10 cellular contexts compared by ENCODE assay signal in the genomic region with DNA sequence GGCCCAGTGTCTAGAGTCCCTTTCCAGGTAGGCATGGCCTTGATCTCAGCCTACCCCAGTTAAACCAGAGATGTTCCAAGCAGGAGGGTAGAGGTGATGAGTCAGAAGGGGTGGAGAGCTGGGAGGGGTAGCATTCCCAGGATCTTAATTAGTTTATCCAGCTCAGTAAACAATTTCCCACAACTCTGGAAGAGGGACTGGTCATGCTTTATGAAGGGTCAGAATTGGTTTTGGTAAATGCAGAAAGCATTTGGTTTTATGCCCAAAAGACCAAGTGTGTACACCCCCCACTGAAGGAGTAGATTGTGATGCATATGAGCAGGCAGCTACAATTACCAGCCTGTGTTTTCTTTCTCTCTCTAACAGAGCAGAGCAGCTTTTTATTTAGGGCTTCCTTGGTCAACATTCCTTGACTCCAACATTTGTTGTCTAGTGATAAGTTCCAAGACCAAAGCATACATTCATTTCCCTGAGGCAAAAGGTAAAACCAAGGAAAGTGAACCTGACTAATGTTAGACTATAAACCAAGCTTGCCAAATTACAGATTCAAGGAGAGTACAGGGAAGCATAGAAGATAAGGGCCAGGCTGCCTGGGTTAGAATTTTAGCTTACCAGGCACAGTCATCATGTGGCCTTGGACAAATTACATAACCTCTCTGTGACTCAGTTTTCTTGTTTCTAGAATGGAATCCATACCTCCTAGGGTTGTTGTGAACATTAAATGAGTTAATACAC. TPM values are rescaled to one million over a fixed set of nuclear protein-coding genes. Genes with fewer than 3 reads are reported as not detected.
DNase-seq lines count a peak whose midpoint lies in the region; ATAC-seq, FAIRE-seq and TF ChIP-seq lines count a peak whose summit lies in the region.
"Had no signal": no experiment of that assay in that cellular context is flagged by ENCODE, and none has a peak within 500 bp of the region (broad histone marks: within the 10 kb centered on the region; RNA-seq: fewer than 3 reads in every experiment).

No MANE protein-coding gene starts in this region.

- peaks cover 38% of the 10 kb centered on the region for H3K4me1 ChIP-seq in HepG2 (ENCODE audit: insufficient read depth, low read length)
- H3K4me1 ChIP-seq in right lobe of liver, result peaks cover 4 to 36% (median 14%) of the 10 kb centered on the region in 4 donors
- H3K4me1 ChIP-seq in kidney (ENCODE audit: control insufficient read depth in 1 of 2, insufficient read depth in 1 of 2, low read depth in 1 of 2, low read length in 2 of 2), result peaks cover 13 to 17% of the 10 kb centered on the region in 2 donors
- no peaks in the 10 kb centered on the region for H3K4me1 ChIP-seq in urinary bladder (ENCODE audit: insufficient read depth)

- ATAC-seq in HepG2 (peak; percentile 39), right lobe of liver (no peak)
- ATAC-seq in stimulated activated memory B cell treated with anti-CD40 and anti-IgM and Interleukin-4, amounts not matched to agents 10 μg/mL and 1 μg/mL and 100 μg/mL, for 72 hours, result no peak
- ATAC-seq: CD8-positive, alpha-beta T cell had no signal

- intact Hi-C loops in HepG2 (cut with micrococcal nuclease; ENCODE audit: unreplicated experiment), result no loop called here
- intact Hi-C loops in right lobe of liver (cut with DNase I), result no loop called here
- intact Hi-C loops in kidney (cut with DNase I), result no loop called here

- peaks cover 4% of the 10 kb centered on the region for H3K27me3 Mint-ChIP-seq in brain
- H3K27me3 Mint-ChIP-seq in stimulated activated memory B cell treated with anti-CD40 and anti-IgM and Interleukin-4, amounts not matched to agents 10 μg/mL and 1 μg/mL and 100 μg/mL, for 72 hours, result no peaks in the 10 kb centered on the region

- peaks cover under 1% of the 10 kb centered on the region for H4K20me1 ChIP-seq in HepG2 (ENCODE audit: insufficient read depth, low read length)

- H3K36me3 Mint-ChIP-seq in brain, result peaks cover 36% of the 10 kb centered on the region
- H3K36me3 Mint-ChIP-seq in stimulated activated memory B cell treated with anti-CD40 and anti-IgM and Interleukin-4, amounts not matched to agents 10 μg/mL and 1 μg/mL and 100 μg/mL, for 72 hours, result peaks cover 72% of the 10 kb centered on the region

- peaks cover 47% of the 10 kb centered on the region for H3K4me1 Mint-ChIP-seq in brain
- H3K4me1 Mint-ChIP-seq in stimulated activated memory B cell treated with anti-CD40 and anti-IgM and Interleukin-4, amounts not matched to agents 10 μg/mL and 1 μg/mL and 100 μg/mL, for 72 hours, result peaks cover 8% of the 10 kb centered on the region

- TF ChIP-seq CTCF in HepG2 (CRISPR knock-in tag; IDR thresholded peaks at IDR 0.05) (no peak), right lobe of liver (IDR thresholded peaks at IDR 0.05) (no peak), brain (conservative IDR thresholded peaks at IDR 0.05) (no peak), kidney (IDR thresholded peaks at IDR 0.05; ENCODE audit: borderline replicate concordance, extremely low read depth, insufficient read depth) (no peak)

- no peak overlapping the region for H3K4me2 ChIP-seq in HepG2 (ENCODE audit: low read depth, low read length)

- no peak overlapping the region for H3K27ac ChIP-seq in HepG2 (ENCODE audit: extremely low read length, insufficient read depth, low read length)
- peak overlapping the region in 1 of 3 donors; percentile 39 for H3K27ac ChIP-seq in right lobe of liver
- H3K27ac ChIP-seq in kidney (ENCODE audit: low read depth in 2 of 2, low read length in 2 of 2), result peak overlapping the region; percentile 43 to 64
- H3K27ac ChIP-seq in urinary bladder (ENCODE audit: low read depth), result peak overlapping the region; percentile 28

- peaks cover 15% of the 10 kb centered on the region for H3K79me2 ChIP-seq in HepG2 (ENCODE audit: insufficient read depth, low read length)

- H3K9ac ChIP-seq in HepG2 (ENCODE audit: insufficient read depth, low read depth, low read length), result no peak overlapping the region
- no peak overlapping the region for H3K9ac ChIP-seq in kidney (ENCODE audit: low read length in 2 of 2)

- POLR2A ChIA-PET in HepG2 (lab: Yijun Ruan, JAX), result interaction anchor here (1.9 kb wide), 1 partner anchor 18 kb away, joined by 6 read pairs; the partner anchor contains the start of genes EXOSC7 and ZDHHC3

- no peaks in the 10 kb centered on the region for H3K27me3 ChIP-seq in HepG2 (ENCODE audit: control insufficient read depth in 1 of 2, insufficient read depth in 2 of 2, low read length in 2 of 2)
- no peaks in the 10 kb centered on the region for H3K27me3 ChIP-seq in right lobe of liver

- no peaks in the 10 kb centered on the region for H3K9me3 Mint-ChIP-seq in brain
- no peaks in the 10 kb centered on the region for H3K9me3 Mint-ChIP-seq in stimulated activated memory B cell treated with anti-CD40 and anti-IgM and Interleukin-4, amounts not matched to agents 10 μg/mL and 1 μg/mL and 100 μg/mL, for 72 hours
- H3K9me3 Mint-ChIP-seq: activated T-helper 1 cell treated with anti-CD3 and anti-CD28 coated beads, Interleukin-12 subunit alpha, Interleukin-12 subunit beta, Interleukin-2, Interleukin-4 antibody, amounts not matched to agents 30 ng/mL and 10 ng/mL and 1 ng/mL, durations not matched to agents 14 hours and 24 hours and 36 hours; CD8-positive, alpha-beta T cell had no signal

- H3K36me3 ChIP-seq in HepG2 (replicated peaks in 1 of 2; ENCODE audit: control insufficient read depth in 1 of 2, insufficient read depth in 2 of 2, low read length in 2 of 2), result peaks cover 28 to 86% of the 10 kb centered on the region in 2 experiments
- H3K36me3 ChIP-seq in right lobe of liver, result peaks cover 0 to 26% (median 7%) of the 10 kb centered on the region in 4 donors
- H3K36me3 ChIP-seq in kidney (ENCODE audit: control insufficient read depth in 1 of 2, insufficient read depth in 2 of 2, low read length in 2 of 2), result peaks cover 21 to 29% of the 10 kb centered on the region in 2 donors
- H3K36me3 ChIP-seq in urinary bladder (ENCODE audit: insufficient read depth), result peaks cover 2% of the 10 kb centered on the region

- no peak for TF ChIP-seq POLR2A in HepG2 (IDR thresholded peaks at IDR 0.05; ENCODE audit: insufficient read depth in 1 of 2, low read depth in 2 of 2, low read length in 2 of 2)
- TF ChIP-seq POLR2A in right lobe of liver (IDR thresholded peaks at IDR 0.05), result no peak

- TF ChIP-seq EP300 in HepG2 (IDR thresholded peaks at IDR 0.05; ENCODE audit: low read depth in 2 of 2, low read length in 2 of 2) (no peak), HepG2 (CRISPR knock-in tag; IDR thresholded peaks at IDR 0.05; ENCODE audit: borderline replicate concordance) (no peak)

- no TSS peak for BruUV-seq in HepG2 (replicated peaks; lab: Mats Ljungman, UMichigan)

- in situ Hi-C loops in HepG2 (cut with HindIII; ENCODE audit: extremely low pct_ligation_motif_present, low pct_unique_long_range_greater_than_20kb), result no loop called here

- TF ChIP-seq RAD21 in HepG2 (CRISPR knock-in tag; IDR thresholded peaks at IDR 0.05), result no peak

- DNase-seq in HepG2 (ENCODE audit: low spot score) (peak; percentile 38), right lobe of liver (no peak), kidney (no peak), NCI-H526 (lab: John Stamatoyannopoulos, UW) (no peak), medulla oblongata (ENCODE audit: extremely low spot score) (no peak)
- DNase-seq: CD8-positive, alpha-beta T cell had no signal

- peak overlapping the region in 4 of 5 experiments; percentile 50 to 93 (median 75) for H3K27ac Mint-ChIP-seq in brain
- no peak overlapping the region for H3K27ac Mint-ChIP-seq in stimulated activated memory B cell treated with anti-CD40 and anti-IgM and Interleukin-4, amounts not matched to agents 10 μg/mL and 1 μg/mL and 100 μg/mL, for 72 hours
- H3K27ac Mint-ChIP-seq: activated T-helper 1 cell treated with anti-CD3 and anti-CD28 coated beads, Interleukin-12 subunit alpha, Interleukin-12 subunit beta, Interleukin-2, Interleukin-4 antibody, amounts not matched to agents 30 ng/mL and 10 ng/mL and 1 ng/mL, durations not matched to agents 14 hours and 24 hours and 36 hours; CD8-positive, alpha-beta T cell had no signal

- H3K4me3 Mint-ChIP-seq in brain, result no peak overlapping the region
- H3K4me3 Mint-ChIP-seq in stimulated activated memory B cell treated with anti-CD40 and anti-IgM and Interleukin-4, amounts not matched to agents 10 μg/mL and 1 μg/mL and 100 μg/mL, for 72 hours, result no peak overlapping the region
- H3K4me3 Mint-ChIP-seq: activated T-helper 1 cell treated with anti-CD3 and anti-CD28 coated beads, Interleukin-12 subunit alpha, Interleukin-12 subunit beta, Interleukin-2, Interleukin-4 antibody, amounts not matched to agents 30 ng/mL and 10 ng/mL and 1 ng/mL, durations not matched to agents 14 hours and 24 hours and 36 hours; CD8-positive, alpha-beta T cell had no signal

- H2AFZ ChIP-seq in HepG2 (ENCODE audit: low read length), result no peak overlapping the region

- FAIRE-seq in HepG2 (lab: Jason Lieb, UNC) (no peak), kidney (lab: Jason Lieb, UNC) (no peak)

- CTCF ChIA-PET in HepG2 (lab: Yijun Ruan, JAX; ENCODE audit: low intra/inter-chr PET ratio, low total read pairs), result no interaction called here

- no peak overlapping the region for H3K4me3 ChIP-seq in HepG2 (replicated peaks in 1 of 3; ENCODE audit: insufficient read depth in 1 of 3, low read depth in 2 of 3, low read length in 3 of 3)
- H3K4me3 ChIP-seq in right lobe of liver, result no peak overlapping the region
- H3K4me3 ChIP-seq in kidney (ENCODE audit: low read length in 2 of 2), result no peak overlapping the region
- H3K4me3 ChIP-seq in urinary bladder (ENCODE audit: low read depth, low read length), result no peak overlapping the region

- no peaks in the 10 kb centered on the region for H3K9me3 ChIP-seq in HepG2 (ENCODE audit: low read length)
- H3K9me3 ChIP-seq in right lobe of liver, result no peaks in the 10 kb centered on the region
- no peaks in the 10 kb centered on the region for H3K9me3 ChIP-seq in kidney (ENCODE audit: control insufficient read depth in 1 of 2, low read length in 2 of 2)

RNA-seq across cellular contexts. Expression of gene EXOSC7, which starts 17.6 kb away (rescaled TPM):
- total RNA-seq in HepG2 (2016; rRNA removed; fragmentation: Illumina TruSeq; extraction: Trizol) (74.7 and 81.9 TPM in 2 replicates), right lobe of liver (10 to 100 TPM; 15.1 to 25.7 (median 15.9) TPM), kidney (43.8 TPM), urinary bladder (33.4 TPM)
- total RNA-seq in HepG2 (2016; cell fraction: cytosol; rRNA removed; fragmentation: Illumina TruSeq; extraction: Trizol; ENCODE audit: low read depth), result 14.7 and 18.3 TPM in 2 replicates
- 74.4 and 92.0 TPM in 2 replicates for total RNA-seq in HepG2 (2016; cell fraction: insoluble cytoplasmic fraction; rRNA removed; fragmentation: Illumina TruSeq; extraction: Trizol)
- total RNA-seq in HepG2 (2016; cell fraction: membrane; rRNA removed; fragmentation: Illumina TruSeq; extraction: Trizol), result 20.2 and 24.8 TPM in 2 replicates
- total RNA-seq in HepG2 (2016; cell fraction: nucleus; rRNA removed; fragmentation: Illumina TruSeq; extraction: Trizol), result 45.8 and 52.9 TPM in 2 replicates
- polyA plus RNA-seq in HepG2 (2011; rRNA removed) (56.8 and 68.3 TPM in 2 replicates), brain (ENCODE audit: insufficient read depth, low read depth, low replicate concordance) (24.7 TPM), kidney (ENCODE audit: insufficient read depth, low read depth, low replicate concordance) (71.8 TPM), urinary bladder (32.5 TPM)
- polyA plus RNA-seq in HepG2 (2011; cell fraction: cytosol; rRNA removed), result 69.7 and 74.0 TPM in 2 replicates
- polyA plus RNA-seq in HepG2 (2011; cell fraction: nucleus; rRNA removed), result 30.3 and 40.7 TPM in 2 replicates
- polyA plus RNA-seq in HepG2 (2012), result 56.8 and 61.8 TPM in 2 replicates
- polyA plus RNA-seq in HepG2 (2016; cell fraction: cytosol; fragmentation: Illumina TruSeq; extraction: Trizol; ENCODE audit: low read depth), result 12.5 and 13.4 TPM in 2 replicates
- 79.1 and 90.4 TPM in 2 replicates for polyA plus RNA-seq in HepG2 (2016; cell fraction: insoluble cytoplasmic fraction; fragmentation: Illumina TruSeq; extraction: Trizol; ENCODE audit: low read depth)
- 14.3 and 15.5 TPM in 2 replicates for polyA plus RNA-seq in HepG2 (2016; cell fraction: membrane; fragmentation: Illumina TruSeq; extraction: Trizol; ENCODE audit: low read depth)
- 55.0 and 61.2 TPM in 2 replicates for polyA plus RNA-seq in HepG2 (2016; cell fraction: nucleus; fragmentation: Illumina TruSeq; extraction: Trizol; ENCODE audit: insufficient read depth, low read depth)
- 54.6 and 79.4 TPM in 2 replicates for polyA minus RNA-seq in HepG2 (2011; rRNA and poly(A)+ RNA removed; ENCODE audit: low replicate concordance)
- 14.5 and 18.1 TPM in 2 replicates for polyA minus RNA-seq in HepG2 (2011; cell fraction: cytosol; rRNA and poly(A)+ RNA removed)
- 56.4 and 58.9 TPM in 2 replicates for polyA minus RNA-seq in HepG2 (2011; cell fraction: nucleus; rRNA and poly(A)+ RNA removed)

RNA-seq across cellular contexts. Expression of gene ZDHHC3, which starts 17.7 kb away (rescaled TPM):
- total RNA-seq in HepG2 (2016; rRNA removed; fragmentation: Illumina TruSeq; extraction: Trizol) (40.8 and 44.1 TPM in 2 replicates), right lobe of liver (10 to 100 TPM; 27.5 to 36.7 (median 32.0) TPM), kidney (71.5 TPM), urinary bladder (56.1 TPM)
- 44.6 and 63.4 TPM in 2 replicates for total RNA-seq in HepG2 (2016; cell fraction: cytosol; rRNA removed; fragmentation: Illumina TruSeq; extraction: Trizol; ENCODE audit: low read depth)
- total RNA-seq in HepG2 (2016; cell fraction: insoluble cytoplasmic fraction; rRNA removed; fragmentation: Illumina TruSeq; extraction: Trizol), result 38.9 TPM in 2 replicates
- 88.8 and 95.5 TPM in 2 replicates for total RNA-seq in HepG2 (2016; cell fraction: membrane; rRNA removed; fragmentation: Illumina TruSeq; extraction: Trizol)
- total RNA-seq in HepG2 (2016; cell fraction: nucleus; rRNA removed; fragmentation: Illumina TruSeq; extraction: Trizol), result 32.2 and 35.0 TPM in 2 replicates
- polyA plus RNA-seq in HepG2 (2011; rRNA removed) (63.2 and 65.7 TPM in 2 replicates), brain (ENCODE audit: insufficient read depth, low read depth, low replicate concordance) (56.0 TPM), kidney (ENCODE audit: insufficient read depth, low read depth, low replicate concordance) (60.2 TPM), urinary bladder (44.7 TPM)
- 63.4 and 70.0 TPM in 2 replicates for polyA plus RNA-seq in HepG2 (2011; cell fraction: cytosol; rRNA removed)
- 49.3 and 50.0 TPM in 2 replicates for polyA plus RNA-seq in HepG2 (2011; cell fraction: nucleus; rRNA removed)
- polyA plus RNA-seq in HepG2 (2012), result 27.7 and 34.2 TPM in 2 replicates
- polyA plus RNA-seq in HepG2 (2016; cell fraction: cytosol; fragmentation: Illumina TruSeq; extraction: Trizol; ENCODE audit: low read depth), result 66.7 and 83.5 TPM in 2 replicates
- 39.8 and 49.2 TPM in 2 replicates for polyA plus RNA-seq in HepG2 (2016; cell fraction: insoluble cytoplasmic fraction; fragmentation: Illumina TruSeq; extraction: Trizol; ENCODE audit: low read depth)
- polyA plus RNA-seq in HepG2 (2016; cell fraction: membrane; fragmentation: Illumina TruSeq; extraction: Trizol; ENCODE audit: low read depth), result 86.9 and 101 TPM in 2 replicates
- polyA plus RNA-seq in HepG2 (2016; cell fraction: nucleus; fragmentation: Illumina TruSeq; extraction: Trizol; ENCODE audit: insufficient read depth, low read depth), result 44.4 and 49.2 TPM in 2 replicates
- polyA minus RNA-seq in HepG2 (2011; rRNA and poly(A)+ RNA removed; ENCODE audit: low replicate concordance), result 311 and 530 TPM in 2 replicates
- 26.9 and 42.4 TPM in 2 replicates for polyA minus RNA-seq in HepG2 (2011; cell fraction: cytosol; rRNA and poly(A)+ RNA removed)
- 59.6 and 61.3 TPM in 2 replicates for polyA minus RNA-seq in HepG2 (2011; cell fraction: nucleus; rRNA and poly(A)+ RNA removed)

RNA-seq across cellular contexts. Expression of gene CLEC3B, which starts 32.5 kb away (rescaled TPM):
- total RNA-seq in HepG2 (2016; rRNA removed; fragmentation: Illumina TruSeq; extraction: Trizol) (not detected in 2 replicates), right lobe of liver (10 to 100 TPM; 14.4 to 22.1 (median 19.6) TPM), kidney (45.3 TPM), urinary bladder (89.4 TPM)
- total RNA-seq in HepG2 (2016; cell fraction: cytosol; rRNA removed; fragmentation: Illumina TruSeq; extraction: Trizol; ENCODE audit: low read depth), result not detected in 2 replicates
- not detected in 2 replicates for total RNA-seq in HepG2 (2016; cell fraction: insoluble cytoplasmic fraction; rRNA removed; fragmentation: Illumina TruSeq; extraction: Trizol)
- total RNA-seq in HepG2 (2016; cell fraction: membrane; rRNA removed; fragmentation: Illumina TruSeq; extraction: Trizol), result not detected in 2 replicates
- total RNA-seq in HepG2 (2016; cell fraction: nucleus; rRNA removed; fragmentation: Illumina TruSeq; extraction: Trizol), result not detected in 2 replicates
- polyA plus RNA-seq in HepG2 (2011; rRNA removed) (0.07 and 0.10 TPM in 2 replicates), brain (ENCODE audit: insufficient read depth, low read depth, low replicate concordance) (37.4 TPM), kidney (ENCODE audit: insufficient read depth, low read depth, low replicate concordance) (284 TPM), urinary bladder (219 TPM)
- polyA plus RNA-seq in HepG2 (2011; cell fraction: cytosol; rRNA removed), result not detected in 2 replicates
- 0.39 and 0.47 TPM in 2 replicates for polyA plus RNA-seq in HepG2 (2011; cell fraction: nucleus; rRNA removed)
- 0.24 TPM in 1 of 2 replicates, not detected in the other for polyA plus RNA-seq in HepG2 (2012)
- polyA plus RNA-seq in HepG2 (2016; cell fraction: cytosol; fragmentation: Illumina TruSeq; extraction: Trizol; ENCODE audit: low read depth), result not detected in 2 replicates
- not detected in 2 replicates for polyA plus RNA-seq in HepG2 (2016; cell fraction: insoluble cytoplasmic fraction; fragmentation: Illumina TruSeq; extraction: Trizol; ENCODE audit: low read depth)
- polyA plus RNA-seq in HepG2 (2016; cell fraction: membrane; fragmentation: Illumina TruSeq; extraction: Trizol; ENCODE audit: low read depth), result not detected in 2 replicates
- polyA plus RNA-seq in HepG2 (2016; cell fraction: nucleus; fragmentation: Illumina TruSeq; extraction: Trizol; ENCODE audit: insufficient read depth, low read depth), result 0.77 TPM in 1 of 2 replicates, not detected in the other
- polyA minus RNA-seq in HepG2 (2011; rRNA and poly(A)+ RNA removed; ENCODE audit: low replicate concordance), result 0.37 TPM in 1 of 2 replicates, not detected in the other
- polyA minus RNA-seq in HepG2 (2011; cell fraction: cytosol; rRNA and poly(A)+ RNA removed), result not detected in 2 replicates
- 0.77 TPM in 1 of 2 replicates, not detected in the other for polyA minus RNA-seq in HepG2 (2011; cell fraction: nucleus; rRNA and poly(A)+ RNA removed)
- total RNA-seq: activated T-helper 1 cell treated with anti-CD3 and anti-CD28 coated beads, Interleukin-12 subunit alpha, Interleukin-12 subunit beta, Interleukin-2, Interleukin-4 antibody, amounts not matched to agents 30 ng/mL and 10 ng/mL and 1 ng/mL, durations not matched to agents 14 hours and 24 hours and 36 hours had no signal

Comparison
In these comparisons a context has a peak if more than half of its experiments do, and no peak if none do; other contexts are left out.
1. RNA of gene CLEC3B, which starts 32.5 kb away (total RNA-seq): 89.4 TPM in urinary bladder (single experiment), 45.3 TPM in kidney (single experiment) and 14.4 to 22.1 TPM in right lobe of liver; not detected in HepG2; every median in the first group is over 10 times any median in the second.